ENCODE assay signal across 12 cellular contexts in genomic region chr11:2579315-2580060, GRCh38.
DNase-seq lines count a peak whose midpoint lies in the region; ATAC-seq and TF ChIP-seq lines count a peak whose summit lies in the region.
"Had no signal": no experiment of that assay in that cellular context is flagged by ENCODE, and none has a peak within 500 bp of the region (broad histone marks: within the 10 kb centered on the region; RNA-seq: fewer than 3 reads in every experiment).

No MANE protein-coding gene starts in this region.

- intact Hi-C loops in Right ventricle myocardium superior (cut with DNase I) = no loop called here
- intact Hi-C loops in activated CD8-positive, alpha-beta T cell treated with anti-CD3 and anti-CD28 coated beads for 36 hours (cut with micrococcal nuclease) = no loop called here

- H3K4me3 Mint-ChIP-seq in nephron progenitor cell = no peak overlapping the region
- no peak overlapping the region for H3K4me3 Mint-ChIP-seq in activated CD8-positive, alpha-beta T cell treated with anti-CD3 and anti-CD28 coated beads for 36 hours
- H3K4me3 Mint-ChIP-seq: activated CD4-positive, alpha-beta T cell treated with anti-CD3 and anti-CD28 coated beads, Interleukin-2, amount 10 ng/mL, durations not matched to agents 24 days and 14 days; naive B cell; stimulated activated naive CD8-positive, alpha-beta T cell treated with anti-CD3 and anti-CD28 coated beads, Interleukin-15, amount 100 ng/mL, for 72 hours had no signal

- H3K36me3 Mint-ChIP-seq in nephron progenitor cell (ENCODE audit: low read depth) = no peaks in the 10 kb centered on the region
- H3K36me3 Mint-ChIP-seq in activated CD8-positive, alpha-beta T cell treated with anti-CD3 and anti-CD28 coated beads for 36 hours (ENCODE audit: low read depth) = no peaks in the 10 kb centered on the region
- H3K36me3 Mint-ChIP-seq: naive B cell had no signal

- no peaks in the 10 kb centered on the region for H3K9me3 Mint-ChIP-seq in nephron progenitor cell
- no peaks in the 10 kb centered on the region for H3K9me3 Mint-ChIP-seq in activated CD8-positive, alpha-beta T cell treated with anti-CD3 and anti-CD28 coated beads for 36 hours
- H3K9me3 Mint-ChIP-seq: activated CD4-positive, alpha-beta T cell treated with anti-CD3 and anti-CD28 coated beads, Interleukin-2, amount 10 ng/mL, durations not matched to agents 24 days and 14 days; naive B cell; stimulated activated naive CD8-positive, alpha-beta T cell treated with anti-CD3 and anti-CD28 coated beads, Interleukin-15, amount 100 ng/mL, for 72 hours had no signal

- peak; percentile 5 for DNase-seq in activated naive CD4-positive, alpha-beta T cell treated with anti-CD3 and anti-CD28 coated beads, Interleukin-2, amount 50 U/mL, for 16 hours
- no peak for DNase-seq in activated naive CD4-positive, alpha-beta T cell treated with Interleukin-2 at 50 U/mL for 16 hours
- DNase-seq in Right ventricle myocardium superior = peak; percentile 42
- DNase-seq in nephron progenitor cell = peak; percentile 12
- peak; percentile 37 for DNase-seq in ureter (ENCODE audit: low spot score)
- DNase-seq in activated CD8-positive, alpha-beta T cell treated with anti-CD3 and anti-CD28 coated beads for 36 hours = no peak
- no peak for DNase-seq in HuH-7.5 (ENCODE audit: low spot score)
- DNase-seq: activated CD4-positive, alpha-beta T cell treated with anti-CD3 and anti-CD28 coated beads, Interleukin-2, amount 10 ng/mL, durations not matched to agents 24 days and 14 days; KG1; naive B cell had no signal

- peaks cover 48% of the 10 kb centered on the region for H3K4me1 Mint-ChIP-seq in nephron progenitor cell
- no peaks in the 10 kb centered on the region for H3K4me1 Mint-ChIP-seq in activated CD8-positive, alpha-beta T cell treated with anti-CD3 and anti-CD28 coated beads for 36 hours (ENCODE audit: low read depth)
- H3K4me1 Mint-ChIP-seq: activated CD4-positive, alpha-beta T cell treated with anti-CD3 and anti-CD28 coated beads, Interleukin-2, amount 10 ng/mL, durations not matched to agents 24 days and 14 days; stimulated activated naive CD8-positive, alpha-beta T cell treated with anti-CD3 and anti-CD28 coated beads, Interleukin-15, amount 100 ng/mL, for 72 hours had no signal

- ATAC-seq in Right ventricle myocardium superior (ENCODE audit: poor library complexity) (no peak), HG03432 (IDR thresholded peaks at IDR 0.05; ENCODE audit: unreplicated experiment) (no peak)
- ATAC-seq in activated CD8-positive, alpha-beta T cell treated with anti-CD3 and anti-CD28 coated beads for 36 hours = no peak
- ATAC-seq: stimulated activated naive CD8-positive, alpha-beta T cell treated with anti-CD3 and anti-CD28 coated beads, Interleukin-15, amount 100 ng/mL, for 72 hours had no signal

- TF ChIP-seq CTCF in nephron progenitor cell (IDR thresholded peaks at IDR 0.05) = no peak
- no peak for TF ChIP-seq CTCF in activated CD8-positive, alpha-beta T cell treated with anti-CD3 and anti-CD28 coated beads for 36 hours (IDR thresholded peaks at IDR 0.05)

- no peak overlapping the region for H3K27ac Mint-ChIP-seq in nephron progenitor cell
- no peak overlapping the region for H3K27ac Mint-ChIP-seq in activated CD8-positive, alpha-beta T cell treated with anti-CD3 and anti-CD28 coated beads for 36 hours
- H3K27ac Mint-ChIP-seq: activated CD4-positive, alpha-beta T cell treated with anti-CD3 and anti-CD28 coated beads, Interleukin-2, amount 10 ng/mL, durations not matched to agents 24 days and 14 days had no signal

- CTCF ChIA-PET in activated CD8-positive, alpha-beta T cell treated with anti-CD3 and anti-CD28 coated beads for 36 hours (lab: Charles Lee) = no interaction called here

- H3K27me3 Mint-ChIP-seq in nephron progenitor cell (ENCODE audit: low read depth, poor library complexity) = no peaks in the 10 kb centered on the region
- H3K27me3 Mint-ChIP-seq in activated CD8-positive, alpha-beta T cell treated with anti-CD3 and anti-CD28 coated beads for 36 hours = no peaks in the 10 kb centered on the region
- H3K27me3 Mint-ChIP-seq: activated CD4-positive, alpha-beta T cell treated with anti-CD3 and anti-CD28 coated beads, Interleukin-2, amount 10 ng/mL, durations not matched to agents 24 days and 14 days; naive B cell; stimulated activated naive CD8-positive, alpha-beta T cell treated with anti-CD3 and anti-CD28 coated beads, Interleukin-15, amount 100 ng/mL, for 72 hours had no signal

- POLR2A ChIA-PET in activated CD8-positive, alpha-beta T cell treated with anti-CD3 and anti-CD28 coated beads for 36 hours (lab: Charles Lee) = no interaction called here

Comparison
In these comparisons a context has a peak if more than half of its experiments do, and no peak if none do; other contexts are left out.
1. DNase-seq: peak in activated naive CD4-positive, alpha-beta T cell treated with anti-CD3 and anti-CD28 coated beads, Interleukin-2, amount 50 U/mL, for 16 hours (single experiment), Right ventricle myocardium superior (single experiment), nephron progenitor cell (single experiment) and ureter (single experiment); none in activated naive CD4-positive, alpha-beta T cell treated with Interleukin-2 at 50 U/mL for 16 hours (single experiment), activated CD8-positive, alpha-beta T cell treated with anti-CD3 and anti-CD28 coated beads for 36 hours (single experiment) and HuH-7.5 (single experiment).